ENCODE assay signal across 23 cellular contexts in the genomic region with DNA sequence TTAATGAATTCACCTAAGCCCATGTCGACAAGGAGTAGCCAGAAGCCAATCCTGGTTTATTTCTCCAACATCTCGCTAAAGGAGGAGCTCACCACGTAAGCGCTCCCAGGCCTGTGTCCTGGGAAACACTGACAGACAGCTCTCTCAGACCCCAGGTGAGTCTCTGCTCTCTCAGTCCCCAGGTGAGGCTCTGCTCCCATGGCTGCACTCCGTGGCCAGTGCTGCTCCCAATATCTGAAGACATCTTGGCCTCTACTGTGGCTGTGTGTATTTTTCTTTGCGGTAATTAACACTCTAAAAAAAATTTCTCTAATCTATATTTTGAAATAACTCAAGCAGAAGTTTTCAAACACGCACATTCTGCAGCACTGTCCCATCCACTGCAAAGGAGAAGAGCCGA.
A peak's percentile ranks its signal among the peaks of the same experiment; 100 is the strongest.
DNase-seq lines count a peak whose midpoint lies in the region; ATAC-seq lines count a peak whose summit lies in the region.
"Had no signal": no experiment of that assay in that cellular context is flagged by ENCODE, and none has a peak within 500 bp of the region (broad histone marks: within the 10 kb centered on the region; RNA-seq: fewer than 3 reads in every experiment).

No MANE protein-coding gene starts in this region.

- no peak for ATAC-seq in right cardiac atrium
- ATAC-seq in sciatic nerve: no peak
- no peak for ATAC-seq in HG02588 (IDR thresholded peaks at IDR 0.05; ENCODE audit: unreplicated experiment)
- ATAC-seq: K562, Panc1 had no signal

- no peak overlapping the region for H3K27ac ChIP-seq in right cardiac atrium (ENCODE audit: low read length)
- H3K27ac ChIP-seq: 22Rv1, RWPE1 had no signal

- 80% methylated on average over 8 of the region's 8 CpGs for WGBS in right cardiac atrium

- intact Hi-C loops in cardiac septum (cut with DNase I): no loop called here
- intact Hi-C loops in right cardiac atrium (cut with DNase I): no loop called here
- intact Hi-C loops in sciatic nerve (cut with DNase I): no loop called here

- H3K27me3 ChIP-seq in right cardiac atrium (ENCODE audit: control insufficient read depth, insufficient read depth): no peaks in the 10 kb centered on the region

- DNase-seq in cardiac septum (ENCODE audit: low spot score) (peak; percentile 43), right cardiac atrium (no peak), islet precursor cell (peak; percentile 35), sciatic nerve (ENCODE audit: low spot score) (peak; percentile 13), HK-2 (ENCODE audit: unreplicated experiment) (no peak), NOMO-1 treated with dmso at 0.1 percent for 144 hours (lab: John Stamatoyannopoulos, UW; ENCODE audit: unreplicated experiment) (no peak)
- DNase-seq: Calu3, DMS153, DND-41, Kasumi-1, NCI-H1105, NCI-H1436 treated with DMSO at 0.1 percent for 48 hours, NCI-H1930, NCI-H2107, NCI-H446, NCI-H526, NCI-H82, SHP77 treated with DMSO at 0.1 percent for 48 hours had no signal

- H3K4me1 ChIP-seq in right cardiac atrium (ENCODE audit: control insufficient read depth, insufficient read depth, low read length): no peaks in the 10 kb centered on the region

- no peak overlapping the region for H3K4me3 ChIP-seq in right cardiac atrium (ENCODE audit: low read length)
- H3K4me3 ChIP-seq: K562 had no signal

- no peaks in the 10 kb centered on the region for H3K9me3 ChIP-seq in right cardiac atrium (ENCODE audit: control insufficient read depth, low read length)

Comparison
In these comparisons a context has a peak if more than half of its experiments do, and no peak if none do; other contexts are left out.
1. DNase-seq: peak in cardiac septum (single experiment), islet precursor cell (single experiment) and sciatic nerve (single experiment); none in right cardiac atrium (0 of 3), HK-2 (single experiment) and NOMO-1 treated with dmso at 0.1 percent for 144 hours (single experiment).